ENCODE assay signal across 26 cellular contexts in the genomic region with DNA sequence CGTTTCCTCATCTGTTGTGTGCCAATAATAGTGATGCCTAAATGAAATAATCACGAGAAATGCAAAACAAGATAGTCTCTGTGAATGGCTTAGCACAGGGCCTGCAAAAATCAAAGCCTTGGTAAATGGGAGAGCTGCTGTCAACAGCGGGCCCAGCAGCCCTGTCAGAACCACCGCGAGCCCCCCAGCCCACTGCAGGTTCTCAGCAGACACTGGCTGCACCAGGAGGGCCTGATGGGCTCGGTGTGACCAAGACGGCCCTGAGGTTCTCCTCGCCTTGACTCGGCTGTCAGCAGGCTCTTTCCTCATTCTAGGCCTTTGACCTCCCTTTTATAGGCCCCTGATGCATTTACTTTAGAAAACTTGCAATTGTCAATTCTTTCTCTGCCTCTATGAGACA.
"Had no signal": no experiment of that assay in that cellular context is flagged by ENCODE, and none has a peak within 500 bp of the region (broad histone marks: within the 10 kb centered on the region; RNA-seq: fewer than 3 reads in every experiment).

No MANE protein-coding gene starts in this region.

- DNase-seq: dermis blood vessel endothelial cell; effector memory CD4-positive, alpha-beta T cell; foreskin keratinocyte; heart right ventricle; hippocampal formation; kidney glomerular epithelial cell; left colon; left ventricle myocardium inferior; lower lobe of right lung; occipital lobe; posterior cingulate gyrus; small intestine; stimulated activated CD4-positive, alpha-beta T cell treated with anti-CD3 and anti-CD28 coated beads, Interleukin-15, amount 100 ng/mL, for 24 hours; stimulated activated CD4-positive, alpha-beta T cell treated with anti-CD3 and anti-CD28 coated beads, Interleukin-2, amount 100 ng/mL, for 48 hours; stimulated activated naive B cell treated with anti-CD40 and anti-IgM and Interleukin-4, amounts not matched to agents 10 μg/mL and 1 μg/mL and 100 μg/mL, for 72 hours; transverse colon; upper lobe of right lung; uterus had no signal

- H3K27me3 Mint-ChIP-seq: stimulated activated naive B cell treated with anti-CD40 and anti-IgM and Interleukin-4, amounts not matched to agents 10 μg/mL and 1 μg/mL and 100 μg/mL, for 72 hours; stimulated activated naive CD8-positive, alpha-beta T cell treated with anti-CD3 and anti-CD28 coated beads, Interleukin-15, Interleukin-2, amounts not matched to agents 100 ng/mL and 50 ng/mL, for 24 hours had no signal

- H3K4me1 Mint-ChIP-seq: nephron had no signal

- H3K9me3 ChIP-seq: esophagus muscularis mucosa, gastroesophageal sphincter, left ventricle myocardium inferior, lower lobe of right lung, ovary, right lobe of liver, suprapubic skin, transverse colon, upper lobe of right lung, uterus had no signal

- H3K4me3 ChIP-seq: coronary artery, esophagus muscularis mucosa, gastroesophageal sphincter, heart right ventricle, left ventricle myocardium inferior, lower lobe of right lung, ovary, right lobe of liver, suprapubic skin, transverse colon, upper lobe of right lung, uterus had no signal

- H3K4me3 Mint-ChIP-seq: nephron; stimulated activated naive B cell treated with anti-CD40 and anti-IgM and Interleukin-4, amounts not matched to agents 10 μg/mL and 1 μg/mL and 100 μg/mL, for 72 hours; stimulated activated naive CD8-positive, alpha-beta T cell treated with anti-CD3 and anti-CD28 coated beads, Interleukin-15, Interleukin-2, amounts not matched to agents 100 ng/mL and 50 ng/mL, for 24 hours had no signal

- H3K27ac Mint-ChIP-seq: nephron had no signal

- H3K27me3 ChIP-seq: esophagus muscularis mucosa, gastroesophageal sphincter, heart right ventricle, ovary, right lobe of liver, suprapubic skin, transverse colon, upper lobe of right lung, uterus had no signal

- H3K27ac ChIP-seq: coronary artery, esophagus muscularis mucosa, foreskin keratinocyte, gastroesophageal sphincter, heart right ventricle, left ventricle myocardium inferior, lower lobe of right lung, ovary, right lobe of liver, suprapubic skin, transverse colon, upper lobe of right lung, uterus had no signal

- H3K4me1 ChIP-seq: esophagus muscularis mucosa, foreskin keratinocyte, gastroesophageal sphincter, heart right ventricle, left ventricle myocardium inferior, lower lobe of right lung, right lobe of liver, suprapubic skin, transverse colon, upper lobe of right lung, uterus had no signal

- H3K36me3 ChIP-seq: esophagus muscularis mucosa, gastroesophageal sphincter, heart right ventricle, left ventricle myocardium inferior, lower lobe of right lung, ovary, right lobe of liver, suprapubic skin, transverse colon, upper lobe of right lung, uterus had no signal
